27 cellular contexts compared by ENCODE assay signal in the genomic region with DNA sequence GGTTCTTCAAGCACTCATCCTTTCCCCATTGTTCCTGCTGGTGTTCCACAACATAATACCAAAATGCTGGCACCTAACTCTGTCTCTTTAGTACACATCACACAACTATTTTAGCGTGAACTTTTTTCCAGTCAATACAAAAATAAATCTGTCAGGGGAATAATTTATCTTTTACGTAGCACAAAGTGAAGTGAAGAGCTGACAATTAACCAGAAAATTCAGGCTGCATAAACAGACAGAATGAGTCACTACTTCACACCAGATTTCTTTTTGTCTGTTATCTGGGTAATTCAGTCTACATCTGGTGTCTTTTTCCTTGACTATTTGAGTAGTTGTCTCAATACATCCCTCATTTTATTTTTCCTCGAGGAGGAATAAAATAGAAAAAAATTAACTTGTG. TPM values are rescaled to one million over a fixed set of nuclear protein-coding genes. Genes with fewer than 3 reads are reported as not detected.
A peak's percentile ranks its signal among the peaks of the same experiment; 100 is the strongest.
DNase-seq lines count a peak whose midpoint lies in the region; ATAC-seq, FAIRE-seq and TF ChIP-seq lines count a peak whose summit lies in the region.
"Had no signal": no experiment of that assay in that cellular context is flagged by ENCODE, and none has a peak within 500 bp of the region (broad histone marks: within the 10 kb centered on the region; RNA-seq: fewer than 3 reads in every experiment).

No MANE protein-coding gene starts in this region.

- no peak overlapping the region for H3K9ac ChIP-seq in endothelial cell of umbilical vein (replicated peaks; ENCODE audit: extremely low read depth, insufficient read depth, low read length)
- H3K9ac ChIP-seq in smooth muscle cell (ENCODE audit: low read depth): no peak overlapping the region
- H3K9ac ChIP-seq: neural progenitor cell had no signal

- no peak overlapping the region for H2AFZ ChIP-seq in endothelial cell of umbilical vein (ENCODE audit: low read depth, low read length)
- no peak overlapping the region for H2AFZ ChIP-seq in smooth muscle cell (ENCODE audit: low read depth)
- H2AFZ ChIP-seq: hepatocyte, neural progenitor cell had no signal

- dilution Hi-C loops in endothelial cell of umbilical vein (cut with MboI; ENCODE audit: extremely low pct_ligation_motif_present, low sequenced_read_pairs): no loop called here

- no peaks in the 10 kb centered on the region for H3K36me3 Mint-ChIP-seq in activated T-helper 17 cell treated with anti-CD3 and anti-CD28 coated beads, Interleukin-2, amount 50 U/mL, for 72 hours (ENCODE audit: low read depth)
- H3K36me3 Mint-ChIP-seq: neural progenitor cell; stimulated activated naive B cell treated with anti-CD40 and anti-IgM and Interleukin-4, amounts not matched to agents 10 μg/mL and 1 μg/mL and 100 μg/mL, for 72 hours had no signal

- H3K9me3 ChIP-seq in endothelial cell of umbilical vein (replicated peaks; ENCODE audit: control insufficient read depth, insufficient read depth, low read length): no peaks in the 10 kb centered on the region
- no peaks in the 10 kb centered on the region for H3K9me3 ChIP-seq in smooth muscle cell (replicated peaks; ENCODE audit: low read depth)
- H3K9me3 ChIP-seq: left ventricle myocardium inferior, vagina had no signal

- no peak overlapping the region for H3K4me3 Mint-ChIP-seq in activated T-helper 17 cell treated with anti-CD3 and anti-CD28 coated beads, Interleukin-2, amount 50 U/mL, for 72 hours
- H3K4me3 Mint-ChIP-seq: H9, immature natural killer cell, neural progenitor cell had no signal

- H3K27me3 ChIP-seq in endothelial cell of umbilical vein (ENCODE audit: control insufficient read depth in 2 of 2, insufficient read depth in 2 of 2, low read length in 2 of 2): peaks cover 17 to 20% of the 10 kb centered on the region in 2 experiments
- H3K27me3 ChIP-seq in smooth muscle cell (ENCODE audit: low read depth): no peaks in the 10 kb centered on the region
- H3K27me3 ChIP-seq: vagina had no signal

- H3K27me3 Mint-ChIP-seq in activated T-helper 17 cell treated with anti-CD3 and anti-CD28 coated beads, Interleukin-2, amount 50 U/mL, for 72 hours: no peaks in the 10 kb centered on the region
- H3K27me3 Mint-ChIP-seq: stimulated activated naive B cell treated with anti-CD40 and anti-IgM and Interleukin-4, amounts not matched to agents 10 μg/mL and 1 μg/mL and 100 μg/mL, for 72 hours had no signal

- intact Hi-C loops in endothelial cell of umbilical vein (cut with micrococcal nuclease): loop anchor here (1.0 kb wide), 3 partner anchors 9 to 253 kb away; no protein-coding TSS in a partner anchor

- H3K27ac ChIP-seq in endothelial cell of umbilical vein (ENCODE audit: insufficient read depth, low read depth, low read length) (no peak overlapping the region), smooth muscle cell (ENCODE audit: low read depth) (no peak overlapping the region)
- H3K27ac ChIP-seq: dorsolateral prefrontal cortex, hepatocyte, left ventricle myocardium inferior, neural progenitor cell, vagina had no signal

- H3K9me3 Mint-ChIP-seq in activated T-helper 17 cell treated with anti-CD3 and anti-CD28 coated beads, Interleukin-2, amount 50 U/mL, for 72 hours: peaks cover 3% of the 10 kb centered on the region
- H3K9me3 Mint-ChIP-seq: immature natural killer cell had no signal

- no TSS peak for BruUV-seq in endothelial cell of umbilical vein (replicated peaks; lab: Mats Ljungman, UMichigan)

- H3K4me2 ChIP-seq in endothelial cell of umbilical vein (ENCODE audit: insufficient read depth, low read length) (no peak overlapping the region), smooth muscle cell (peak overlapping the region; percentile 22)
- H3K4me2 ChIP-seq: hepatocyte, neural progenitor cell had no signal

- POLR2A ChIA-PET in endothelial cell of umbilical vein (lab: Charles Lee): no interaction called here

- 4% methylated on average over 3 of the region's 3 CpGs for WGBS in smooth muscle cell (ENCODE audit: low lambda C conversion rate)

- DNase-seq in EL (peak; percentile 51), M059J (ENCODE audit: low read depth) (peak; percentile 61), endothelial cell of umbilical vein (ENCODE audit: low read depth, low spot score) (peak; percentile 93), smooth muscle cell (lab: John Stamatoyannopoulos, UW; ENCODE audit: unreplicated experiment) (no peak), NCI-H345 (lab: John Stamatoyannopoulos, UW) (no peak)
- DNase-seq: activated CD8-positive, alpha-beta memory T cell treated with anti-CD3 and anti-CD28 coated beads, Interleukin-2, amount 50 U/mL, for 48 hours; activated effector memory CD4-positive, alpha-beta T cell treated with anti-CD3 and anti-CD28 coated beads, Interleukin-2, amount 50 U/mL, for 16 hours; AML-193; DMS79; dorsolateral prefrontal cortex; foreskin melanocyte; H9; immature natural killer cell; left ventricle myocardium inferior; NCI-H1417 treated with DMSO at 0.1 percent for 48 hours; NCI-H2107; NCI-H510A treated with DMSO at 0.1 percent for 48 hours; stimulated activated CD4-positive, alpha-beta T cell treated with anti-CD3 and anti-CD28 coated beads, Interleukin-1b, Interleukin-23, amount 100 ng/mL, for 48 hours; stimulated activated naive B cell treated with anti-CD40 and anti-IgM and Interleukin-4, amounts not matched to agents 10 μg/mL and 1 μg/mL and 100 μg/mL, for 72 hours; T-helper 2 cell had no signal

- H3K4me3 ChIP-seq in endothelial cell of umbilical vein (replicated peaks in 1 of 3; ENCODE audit: insufficient read depth in 1 of 3, low read depth in 1 of 3, low read length in 3 of 3) (no peak overlapping the region), smooth muscle cell (no peak overlapping the region)
- H3K4me3 ChIP-seq: dorsolateral prefrontal cortex, hepatocyte, left ventricle myocardium inferior, neural progenitor cell, vagina had no signal

- peaks cover 16% of the 10 kb centered on the region for H3K4me1 Mint-ChIP-seq in activated T-helper 17 cell treated with anti-CD3 and anti-CD28 coated beads, Interleukin-2, amount 50 U/mL, for 72 hours
- H3K4me1 Mint-ChIP-seq: immature natural killer cell had no signal

- H3K27ac Mint-ChIP-seq in activated T-helper 17 cell treated with anti-CD3 and anti-CD28 coated beads, Interleukin-2, amount 50 U/mL, for 72 hours: no peak overlapping the region
- H3K27ac Mint-ChIP-seq: H9, neural progenitor cell, progenitor cell of endocrine pancreas had no signal

- H3K9me1 ChIP-seq in endothelial cell of umbilical vein (replicated peaks; ENCODE audit: control insufficient read depth, extremely low read depth, insufficient read depth, low read length): no peaks in the 10 kb centered on the region

- FAIRE-seq in endothelial cell of umbilical vein (lab: Jason Lieb, UNC): peak; percentile 73
- FAIRE-seq: RCC 7860 had no signal

- no peak for TF ChIP-seq POLR2A in endothelial cell of umbilical vein (IDR thresholded peaks at IDR 0.05; ENCODE audit: low read depth, low read length)

- H3K36me3 ChIP-seq in endothelial cell of umbilical vein (ENCODE audit: control insufficient read depth in 2 of 2, extremely low read depth in 1 of 2, insufficient read depth in 2 of 2, low read length in 2 of 2): no peaks in the 10 kb centered on the region
- no peaks in the 10 kb centered on the region for H3K36me3 ChIP-seq in smooth muscle cell (ENCODE audit: low read depth)
- H3K36me3 ChIP-seq: left ventricle myocardium inferior, neural progenitor cell, vagina had no signal

- no peaks in the 10 kb centered on the region for H4K20me1 ChIP-seq in endothelial cell of umbilical vein (replicated peaks; ENCODE audit: control insufficient read depth, extremely low read depth, insufficient read depth, low read length)
- H4K20me1 ChIP-seq in smooth muscle cell (ENCODE audit: low read depth): no peaks in the 10 kb centered on the region

- ATAC-seq in activated T-helper 17 cell treated with anti-CD3 and anti-CD28 coated beads, Interleukin-2, amount 50 U/mL, for 72 hours (replicated peaks): no peak
- no peak for ATAC-seq in HG02623 (IDR thresholded peaks at IDR 0.05; ENCODE audit: unreplicated experiment)

- CTCF ChIA-PET in endothelial cell of umbilical vein (lab: Charles Lee): interaction anchor here (0.6 to 2.1 kb wide), 6 partner anchors 11 to 437 kb away, joined by 3 to 12 read pairs (median 4); no protein-coding TSS in a partner anchor

- no peaks in the 10 kb centered on the region for H3K79me2 ChIP-seq in endothelial cell of umbilical vein (ENCODE audit: control insufficient read depth, insufficient read depth, low read length)
- H3K79me2 ChIP-seq in smooth muscle cell (ENCODE audit: low read depth): no peaks in the 10 kb centered on the region
- H3K79me2 ChIP-seq: hepatocyte had no signal

- peaks cover 24% of the 10 kb centered on the region for H3F3A ChIP-seq in smooth muscle cell (ENCODE audit: low read depth)

- H3K4me1 ChIP-seq in endothelial cell of umbilical vein (ENCODE audit: control insufficient read depth, extremely low read depth, insufficient read depth, low read length): peaks cover 9% of the 10 kb centered on the region
- peaks cover 29% of the 10 kb centered on the region for H3K4me1 ChIP-seq in smooth muscle cell (ENCODE audit: low read depth)
- H3K4me1 ChIP-seq: vagina had no signal

- TF ChIP-seq CTCF in endothelial cell of umbilical vein (IDR thresholded peaks at IDR 0.05; ENCODE audit: extremely low read depth in 1 of 2, insufficient read depth in 1 of 2, low read depth in 1 of 2, low read length in 2 of 2) (no peak), smooth muscle cell (IDR thresholded peaks at IDR 0.05; ENCODE audit: borderline replicate concordance, insufficient read depth, poor library complexity, severe bottlenecking) (no peak)

TF ChIP-seq in endothelial cell of umbilical vein, 7 proteins besides CTCF, POLR2A, EP300 and RAD21 (continues in another document):
- peak; percentile 68 for TF ChIP-seq FOS (IDR thresholded peaks at IDR 0.05; ENCODE audit: borderline replicate concordance, insufficient read depth, low read length)
- TF ChIP-seq GATA2 (IDR thresholded peaks at IDR 0.05; ENCODE audit: insufficient read depth, insufficient read length, low read depth, low read length): no peak
- TF ChIP-seq EZH2 (IDR thresholded peaks at IDR 0.05; ENCODE audit: borderline replicate concordance, low read depth, low read length, severe bottlenecking): no peak
- TF ChIP-seq MYC (IDR thresholded peaks at IDR 0.05; ENCODE audit: low read depth, low read length): no peak

RNA-seq across cellular contexts. Expression of gene ETS1, which starts 7.9 kb away (rescaled TPM):
- 57.7 and 67.7 TPM in 2 replicates for total RNA-seq in M059J (2014; rRNA removed; shearing (Covaris generic))
- total RNA-seq in endothelial cell of umbilical vein (108 and 115 TPM in 2 replicates), smooth muscle cell (22.8 and 25.9 TPM in 2 replicates)
- polyA plus RNA-seq in endothelial cell of umbilical vein (26.7 and 34.2 TPM in 2 replicates), smooth muscle cell (4.1 and 7.4 TPM in 2 replicates)
- 33.3 and 34.2 TPM in 2 replicates for polyA plus RNA-seq in endothelial cell of umbilical vein (2011; cell fraction: cytosol; rRNA removed)
- polyA plus RNA-seq in endothelial cell of umbilical vein (2011; cell fraction: nucleus; rRNA removed): 31.6 and 32.1 TPM in 2 replicates
- polyA plus RNA-seq in endothelial cell of umbilical vein (2012): 57.6 and 58.6 TPM in 2 replicates
- polyA minus RNA-seq in endothelial cell of umbilical vein: 66.7 and 75.6 TPM in 2 replicates
- 3.8 TPM for polyA minus RNA-seq in endothelial cell of umbilical vein (2011; cell fraction: cytosol; rRNA and poly(A)+ RNA removed)
- 73.3 and 89.4 TPM in 2 replicates for polyA minus RNA-seq in endothelial cell of umbilical vein (2011; cell fraction: nucleus; rRNA and poly(A)+ RNA removed)
- total RNA-seq in activated T-helper 17 cell treated with anti-CD3 and anti-CD28 coated beads, Interleukin-2, amount 50 U/mL, for 72 hours: 100 to 1,000 TPM; 309 to 471 TPM

Comparison
In these comparisons a context has a peak if more than half of its experiments do, and no peak if none do; other contexts are left out.
1. DNase-seq: peak in EL (single experiment), M059J (single experiment) and endothelial cell of umbilical vein (single experiment); none in smooth muscle cell (single experiment) and NCI-H345 (single experiment).